In the genomic region with DNA sequence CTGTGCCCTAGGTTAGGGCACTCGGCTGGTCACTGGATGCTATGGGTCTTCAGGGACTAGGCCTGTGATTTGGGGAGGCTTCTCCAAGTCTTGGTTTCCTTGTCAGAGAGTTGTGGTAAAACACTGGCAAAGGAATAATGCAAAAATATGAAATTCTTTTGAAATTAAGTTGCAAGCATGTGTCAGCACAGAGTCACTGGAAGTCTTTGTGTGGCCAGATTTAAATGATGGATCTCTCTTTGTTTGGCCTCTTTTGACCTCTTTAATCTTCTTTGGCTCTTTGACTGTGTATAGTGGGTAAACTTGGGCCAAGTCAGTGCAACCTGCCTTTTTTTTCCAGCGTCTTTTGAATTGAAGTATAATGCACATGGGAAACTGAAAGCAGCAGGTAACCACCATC, we compare ENCODE assay signal across 12 cellular contexts. TPM values are rescaled to one million over a fixed set of nuclear protein-coding genes. Genes with fewer than 3 reads are reported as not detected.
DNase-seq lines count a peak whose midpoint lies in the region; ATAC-seq, FAIRE-seq and TF ChIP-seq lines count a peak whose summit lies in the region.
"Had no signal": no experiment of that assay in that cellular context is flagged by ENCODE, and none has a peak within 500 bp of the region (broad histone marks: within the 10 kb centered on the region; RNA-seq: fewer than 3 reads in every experiment).

No MANE protein-coding gene starts in this region.

- H3K4me3 ChIP-seq in SJSA1 = no peak overlapping the region
- H3K4me3 ChIP-seq in keratinocyte (ENCODE audit: control insufficient read depth in 2 of 3, extremely low read depth in 1 of 3, insufficient read depth in 2 of 3, low read depth in 1 of 3, low read length in 3 of 3) = peak overlapping the region in 2 of 3 experiments; percentile 1 to 41
- H3K4me3 ChIP-seq in thyroid gland (replicated peaks in 1 of 3) = no peak overlapping the region

- intact Hi-C loops in thyroid gland (cut with DNase I) = no loop called here

- H3K27me3 ChIP-seq in SJSA1 (replicated peaks) (no peaks in the 10 kb centered on the region), keratinocyte (ENCODE audit: control insufficient read depth, extremely low read depth, insufficient read depth, low read length) (no peaks in the 10 kb centered on the region), thyroid gland (no peaks in the 10 kb centered on the region)

- no peak for ATAC-seq in activated naive CD4-positive, alpha-beta T cell treated with anti-CD3 and anti-CD28 coated beads, Interleukin-2, amount 50 U/mL, for 72 hours

- TF ChIP-seq POLR2A in thyroid gland (IDR thresholded peaks at IDR 0.05) = no peak

- H3K36me3 Mint-ChIP-seq in activated naive CD4-positive, alpha-beta T cell treated with anti-CD3 and anti-CD28 coated beads, Interleukin-2, amount 50 U/mL, for 24 hours = peaks cover 4% of the 10 kb centered on the region
- peaks cover 6 to 35% of the 10 kb centered on the region in 2 donors for H3K36me3 Mint-ChIP-seq in activated naive CD4-positive, alpha-beta T cell treated with anti-CD3 and anti-CD28 coated beads, Interleukin-2, amount 50 U/mL, for 72 hours

- peaks cover 98% of the 10 kb centered on the region for H3K4me1 Mint-ChIP-seq in activated naive CD4-positive, alpha-beta T cell treated with anti-CD3 and anti-CD28 coated beads, Interleukin-2, amount 50 U/mL, for 24 hours

- peaks cover 10% of the 10 kb centered on the region for H3K9me1 ChIP-seq in keratinocyte (ENCODE audit: control insufficient read depth, extremely low read depth, insufficient read depth, low read length)

- peak overlapping the region; percentile 76 for H3K4me3 Mint-ChIP-seq in activated naive CD4-positive, alpha-beta T cell treated with anti-CD3 and anti-CD28 coated beads, Interleukin-2, amount 50 U/mL, for 24 hours
- H3K4me3 Mint-ChIP-seq: H9 had no signal

- peak overlapping the region; percentile 83 for H3K27ac Mint-ChIP-seq in activated naive CD4-positive, alpha-beta T cell treated with anti-CD3 and anti-CD28 coated beads, Interleukin-2, amount 50 U/mL, for 24 hours
- H3K27ac Mint-ChIP-seq in activated naive CD4-positive, alpha-beta T cell treated with anti-CD3 and anti-CD28 coated beads, Interleukin-2, amount 50 U/mL, for 72 hours = peak overlapping the region in 1 of 2 donors; percentile 12

- no peak for DNase-seq in activated naive CD4-positive, alpha-beta T cell treated with anti-CD3 and anti-CD28 coated beads, Interleukin-2, amount 50 U/mL, for 72 hours (ENCODE audit: low spot score in 2 of 2)
- no peak for DNase-seq in SJSA1 (ENCODE audit: low read depth in 1 of 2, low spot score in 2 of 2)
- DNase-seq in keratinocyte (ENCODE audit: low read depth, low spot score) = no peak
- DNase-seq in thyroid gland = no peak
- no peak for DNase-seq in SKM-1 (lab: John Stamatoyannopoulos, UW; ENCODE audit: unreplicated experiment)
- DNase-seq in AG08395 (ENCODE audit: low spot score) = no peak
- no peak for DNase-seq in AG08396 (ENCODE audit: low spot score)
- DNase-seq: activated naive CD4-positive, alpha-beta T cell treated with anti-CD3 and anti-CD28 coated beads, Interleukin-2, amount 50 U/mL, for 16 hours; foreskin melanocyte had no signal

- no peaks in the 10 kb centered on the region for H3K9me3 ChIP-seq in SJSA1 (replicated peaks)
- no peaks in the 10 kb centered on the region for H3K9me3 ChIP-seq in keratinocyte (ENCODE audit: control insufficient read depth, low read depth, low read length)
- H3K9me3 ChIP-seq in thyroid gland = no peaks in the 10 kb centered on the region

- 93 to 97% methylated on average over 2 of the region's 2 CpGs for WGBS in thyroid gland, 2 donors

- H2AFZ ChIP-seq in keratinocyte (ENCODE audit: control insufficient read depth, low read length) = no peak overlapping the region

- H3K27me3 Mint-ChIP-seq in activated naive CD4-positive, alpha-beta T cell treated with anti-CD3 and anti-CD28 coated beads, Interleukin-2, amount 50 U/mL, for 24 hours = no peaks in the 10 kb centered on the region

- no peak for TF ChIP-seq CTCF in keratinocyte (optimal IDR thresholded peaks at IDR 0.05 in 1 of 3, IDR thresholded peaks at IDR 0.05 in 1 of 3, conservative IDR thresholded peaks at IDR 0.05 in 1 of 3; ENCODE audit: extremely low read depth in 1 of 3, insufficient read depth in 2 of 3, low read length in 3 of 3)
- TF ChIP-seq CTCF in thyroid gland (IDR thresholded peaks at IDR 0.05) = no peak

- H3K27ac ChIP-seq in SJSA1 (peak overlapping the region; percentile 41; the same call in 1 of the 2 replicates), keratinocyte (ENCODE audit: control insufficient read depth, insufficient read depth, low read length) (peak overlapping the region; percentile 93), thyroid gland (peak overlapping the region; percentile 39 to 80 (median 65))

- peaks cover 4% of the 10 kb centered on the region for H4K20me1 ChIP-seq in keratinocyte (ENCODE audit: control insufficient read depth, extremely low read depth, insufficient read depth, low read length)

- H3K9me3 Mint-ChIP-seq in activated naive CD4-positive, alpha-beta T cell treated with anti-CD3 and anti-CD28 coated beads, Interleukin-2, amount 50 U/mL, for 24 hours = no peaks in the 10 kb centered on the region
- H3K9me3 Mint-ChIP-seq in activated naive CD4-positive, alpha-beta T cell treated with anti-CD3 and anti-CD28 coated beads, Interleukin-2, amount 50 U/mL, for 72 hours = no peaks in the 10 kb centered on the region
- H3K9me3 Mint-ChIP-seq: H9 had no signal

- H3K4me1 ChIP-seq in SJSA1 (replicated peaks) (peaks cover 41% of the 10 kb centered on the region), keratinocyte (ENCODE audit: control insufficient read depth, extremely low read depth, insufficient read depth, low read length) (peaks cover 82% of the 10 kb centered on the region), thyroid gland (peaks cover 7 to 50% of the 10 kb centered on the region in 2 donors)

- peak overlapping the region; percentile 59 for H3K9ac ChIP-seq in keratinocyte (ENCODE audit: control insufficient read depth, extremely low read depth, insufficient read depth, low read length)

- FAIRE-seq in keratinocyte (lab: Jason Lieb, UNC) = no peak
- FAIRE-seq: GM18507 had no signal

- H3K79me2 ChIP-seq in keratinocyte (ENCODE audit: control insufficient read depth, insufficient read depth, low read length) = peaks cover 78% of the 10 kb centered on the region

- dilution Hi-C loops in keratinocyte (cut with MboI; ENCODE audit: extremely low pct_ligation_motif_present, low sequenced_read_pairs) = no loop called here

- H3K4me2 ChIP-seq in keratinocyte (ENCODE audit: control insufficient read depth, extremely low read depth, insufficient read depth, low read depth, low read length) = peak overlapping the region; percentile 82

- H3K36me3 ChIP-seq in SJSA1 (peaks cover 3% of the 10 kb centered on the region; the same call in 1 of the 2 replicates), keratinocyte (ENCODE audit: control insufficient read depth in 2 of 2, extremely low read depth in 1 of 2, insufficient read depth in 2 of 2, low read length in 2 of 2) (peaks cover 0 to 15% of the 10 kb centered on the region in 2 experiments), thyroid gland (no peaks in the 10 kb centered on the region)

RNA-seq across cellular contexts. Expression of gene HK2, which starts 12.1 kb away (rescaled TPM):
- total RNA-seq in activated naive CD4-positive, alpha-beta T cell treated with anti-CD3 and anti-CD28 coated beads, Interleukin-2, amount 50 U/mL, for 72 hours = 10 to 100 TPM; 18.5 to 84.5 TPM
- total RNA-seq in SJSA1 (2014; rRNA removed; shearing (Covaris generic)) = 5.0 and 7.1 TPM in 2 replicates
- polyA plus RNA-seq in keratinocyte = 20.3 to 27.1 TPM (median 23.2 TPM) in 3 replicates
- polyA plus RNA-seq in keratinocyte (2011; ENCODE audit: low read depth) = 56.1 TPM
- 13.8 and 15.1 TPM in 2 replicates for polyA plus RNA-seq in keratinocyte (2011; cell fraction: cytosol; rRNA removed)
- 29.1 and 39.4 TPM in 2 replicates for polyA plus RNA-seq in keratinocyte (2011; cell fraction: nucleus; rRNA removed)
- polyA plus RNA-seq in keratinocyte (2012; ENCODE audit: low replicate concordance) = 21.7 and 83.6 TPM in 2 replicates
- 27.5 to 58.4 TPM (median 58.2 TPM) in 3 replicates for polyA minus RNA-seq in keratinocyte
- 28.2 TPM for polyA minus RNA-seq in keratinocyte (2011; cell fraction: cytosol; rRNA and poly(A)+ RNA removed)
- polyA minus RNA-seq in keratinocyte (2011; cell fraction: nucleus; rRNA and poly(A)+ RNA removed) = 38.4 and 46.2 TPM in 2 replicates
- 10 to 100 TPM in 3 of 4 donors, 1 to 10 TPM in 1; 6.7 to 47.8 (median 26.9) TPM for total RNA-seq in thyroid gland

Comparison
In these comparisons a context has a peak if more than half of its experiments do, and no peak if none do; other contexts are left out.
1. H3K27ac ChIP-seq: peak in every context shown above with its lines; median percentile 93 in keratinocyte; 65 in thyroid gland; 41 in SJSA1.
2. H3K4me3 ChIP-seq: peak in keratinocyte (2 of 3); none in SJSA1 (single experiment) and thyroid gland (0 of 3).